ENCODE assay signal across 1 cellular context in genomic region chr12:108712925-108713203, GRCh38.
TF ChIP-seq lines count a peak whose summit lies in the region.

No MANE protein-coding gene starts in this region.

TF ChIP-seq in HepG2, 621 proteins besides CTCF, POLR2A, EP300 and RAD21:
- TF ChIP-seq HMG20A (CRISPR knock-in tag; IDR thresholded peaks at IDR 0.05; ENCODE audit: borderline replicate concordance) (no peak), MTA3 (CRISPR knock-in tag; IDR thresholded peaks at IDR 0.05) (no peak), ZNF576 (CRISPR knock-in tag; IDR thresholded peaks at IDR 0.05) (no peak), MXD1 (CRISPR knock-in tag; IDR thresholded peaks at IDR 0.05) (no peak), CENPBD1 (CRISPR knock-in tag; IDR thresholded peaks at IDR 0.05; ENCODE audit: borderline replicate concordance, low read depth) (no peak), SMYD3 (CRISPR knock-in tag; IDR thresholded peaks at IDR 0.05) (no peak), ZHX1 (CRISPR knock-in tag; IDR thresholded peaks at IDR 0.05; ENCODE audit: low read depth) (no peak), XRCC5 (optimal IDR thresholded peaks at IDR 0.05; ENCODE audit: low read length) (no peak), CCDC6 (CRISPR knock-in tag; IDR thresholded peaks at IDR 0.05) (no peak), THAP11 (CRISPR knock-in tag; IDR thresholded peaks at IDR 0.05) (no peak)
